Comparison of ENCODE assay signal across 8 cellular contexts in genomic region chr1:39788758-39789570, GRCh38. TPM values are rescaled to one million over a fixed set of nuclear protein-coding genes. Genes with fewer than 3 reads are reported as not detected.
DNase-seq lines count a peak whose midpoint lies in the region; ATAC-seq and TF ChIP-seq lines count a peak whose summit lies in the region.

BMP8B (minus strand) TSS chr1:39788865; CDS start chr1:39788485, 380 bp downstream.

- WGBS in esophagus, 2 donors, result 2% methylated on average over 59 to 91 of the region's 91 CpGs

- H3K9me3 ChIP-seq in esophagus (ENCODE audit: control insufficient read depth in 2 of 2, insufficient read depth in 1 of 2, low read depth in 1 of 2, low read length in 1 of 2) (no peaks in the 10 kb centered on the region), thoracic aorta (no peaks in the 10 kb centered on the region)

- DNase-seq in NCI-H526 treated with DMSO at 0.1 percent for 48 hours (lab: John Stamatoyannopoulos, UW) (peak; percentile 38), thoracic aorta (ENCODE audit: low spot score) (no peak), G401 (ENCODE audit: low spot score) (no peak)
- peak; percentile 81 for DNase-seq in activated CD8-positive, alpha-beta memory T cell treated with anti-CD3 and anti-CD28 coated beads for 24 hours
- peak in 9 of 10 donors; percentile 11 to 65 (median 30) for DNase-seq in naive thymus-derived CD8-positive, alpha-beta T cell

- H3K4me3 Mint-ChIP-seq in naive thymus-derived CD8-positive, alpha-beta T cell, result peak within 1 kb of the TSS; percentile 71 to 81 (median 77)

- H3K4me1 ChIP-seq in esophagus (ENCODE audit: control insufficient read depth in 2 of 2, insufficient read depth in 2 of 2, low read length in 1 of 2) (peaks cover 3 to 7% of the 10 kb centered on the region in 2 donors), thoracic aorta (ENCODE audit: control insufficient read depth in 1 of 2, low read depth in 2 of 2) (peaks cover 0 to 5% of the 10 kb centered on the region in 2 donors)

- peak; percentile 52 for ATAC-seq in HG03025 (IDR thresholded peaks at IDR 0.05; ENCODE audit: low FRiP score, unreplicated experiment)
- ATAC-seq in naive thymus-derived CD8-positive, alpha-beta T cell, result peak; percentile 77 to 82
- no peak for ATAC-seq in thoracic aorta (ENCODE audit: insufficient number of reproducible peaks, low FRiP score, low read depth)

- H3K4me3 ChIP-seq in GM12875 (ENCODE audit: low read depth, low read length) (peak within 1 kb of the TSS; percentile 53), esophagus (ENCODE audit: low read depth in 1 of 2, low read length in 2 of 2) (peak within 1 kb of the TSS; percentile 62 to 65), thoracic aorta (peak within 1 kb of the TSS; percentile 70)

- H3K27me3 Mint-ChIP-seq in naive thymus-derived CD8-positive, alpha-beta T cell, result peaks cover 11 to 49% (median 23%) of the 10 kb centered on the region in 5 donors

- H3K27ac ChIP-seq in esophagus (ENCODE audit: low read depth in 2 of 2, low read length in 1 of 2), result no peak within 1 kb of the TSS
- H3K27ac ChIP-seq in thoracic aorta, result no peak within 1 kb of the TSS

- TF ChIP-seq CTCF in GM12875 (IDR thresholded peaks at IDR 0.05; ENCODE audit: borderline replicate concordance, insufficient read depth, low read depth, low read length), result no peak
- TF ChIP-seq CTCF in thoracic aorta (IDR thresholded peaks at IDR 0.05), result no peak

- no peaks in the 10 kb centered on the region for H3K36me3 Mint-ChIP-seq in naive thymus-derived CD8-positive, alpha-beta T cell

- H3K9me3 Mint-ChIP-seq in naive thymus-derived CD8-positive, alpha-beta T cell, result no peaks in the 10 kb centered on the region

- H3K4me1 Mint-ChIP-seq in naive thymus-derived CD8-positive, alpha-beta T cell, result peaks cover 3 to 14% (median 8%) of the 10 kb centered on the region in 4 donors

- H3K27ac Mint-ChIP-seq in naive thymus-derived CD8-positive, alpha-beta T cell, result peak within 1 kb of the TSS in 3 of 10 donors; percentile 37 to 69 (median 53)

- POLR2A ChIA-PET in naive thymus-derived CD8-positive, alpha-beta T cell (lab: Charles Lee), result interaction anchor here (0.7 to 2.9 kb wide), 3 partner anchors 10 to 50 kb away, joined by 3 to 13 read pairs (median 3); partner anchors contain the start of gene PPIE

- H3K27me3 ChIP-seq in esophagus (ENCODE audit: control insufficient read depth in 1 of 2, insufficient read depth in 2 of 2, low read length in 2 of 2) (no peaks in the 10 kb centered on the region), thoracic aorta (replicated peaks; ENCODE audit: insufficient read depth) (no peaks in the 10 kb centered on the region)

- H3K36me3 ChIP-seq in esophagus (ENCODE audit: control insufficient read depth in 2 of 2, insufficient read depth in 2 of 2, low read length in 1 of 2), result no peaks in the 10 kb centered on the region
- H3K36me3 ChIP-seq in thoracic aorta, result no peaks in the 10 kb centered on the region

- in situ Hi-C loops in G401 (cut with HindIII; ENCODE audit: low sequenced_read_pairs), result no loop called here

RNA-seq across cellular contexts. Expression of gene BMP8B, which starts in this region (rescaled TPM):
- polyA plus RNA-seq in esophagus, result under 1 TPM; 0.12 to 0.36 TPM
- total RNA-seq in naive thymus-derived CD8-positive, alpha-beta T cell, result under 1 TPM; 0.26 to 0.41 TPM
- polyA plus RNA-seq in naive thymus-derived CD8-positive, alpha-beta T cell, result under 1 TPM in 1 of 3 donors, not detected in 2; 0.13 TPM
- total RNA-seq in thoracic aorta, result 1 to 10 TPM in 1 of 2 donors, under 1 TPM in 1; 0.27 to 2.5 TPM
- total RNA-seq in G401 (2014; rRNA removed; shearing (Covaris generic)), result 1.4 and 1.8 TPM in 2 replicates

Comparison
In these comparisons a context has a peak if more than half of its experiments do, and no peak if none do; other contexts are left out.
1. Peak in DNase-seq and ATAC-seq in naive thymus-derived CD8-positive, alpha-beta T cell; RNA of the gene not detected or under 1 TPM.
2. DNase-seq: peak in NCI-H526 treated with DMSO at 0.1 percent for 48 hours (single experiment) and activated CD8-positive, alpha-beta memory T cell treated with anti-CD3 and anti-CD28 coated beads for 24 hours (single experiment); none in thoracic aorta (single experiment) and G401 (single experiment).
3. Peak in every context shown above with its lines, with median percentiles within 50 percentile points of each other: H3K4me3 ChIP-seq.